Comparison of ENCODE assay signal across 26 cellular contexts in the genomic region with DNA sequence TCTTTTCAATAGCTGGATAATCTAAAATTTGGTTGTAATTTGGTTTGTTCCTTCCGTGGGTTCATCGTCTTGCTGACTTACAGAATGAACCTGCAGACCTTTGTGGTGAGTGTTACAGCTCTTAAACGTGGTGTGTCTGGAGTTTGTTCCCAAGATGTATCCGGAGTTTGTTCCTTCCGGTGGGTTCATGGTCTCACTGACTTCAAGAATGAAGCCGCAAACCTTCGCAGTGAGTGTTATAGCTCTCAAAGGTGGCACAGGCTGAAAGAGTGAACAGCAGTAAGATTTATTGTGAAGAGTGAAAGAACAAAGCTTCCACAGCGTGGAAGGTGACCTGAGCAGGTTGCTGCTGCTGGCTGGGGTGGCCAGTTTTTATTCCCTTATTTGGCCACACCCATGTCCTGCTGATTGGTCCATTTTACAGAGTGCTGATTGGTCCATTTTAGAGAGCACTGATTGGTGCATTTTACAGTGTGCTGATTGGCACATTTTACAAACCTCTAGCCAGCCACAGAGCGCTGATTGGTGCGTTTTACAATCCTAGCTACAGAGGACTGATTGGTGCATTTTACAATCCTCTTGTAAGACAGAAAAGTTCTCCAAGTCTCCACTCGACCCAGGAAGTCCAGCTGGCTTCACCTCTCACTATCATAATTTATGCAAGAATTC. TPM values are rescaled to one million over a fixed set of nuclear protein-coding genes. Genes with fewer than 3 reads are reported as not detected.
DNase-seq lines count a peak whose midpoint lies in the region; ATAC-seq and TF ChIP-seq lines count a peak whose summit lies in the region.
"Had no signal": no experiment of that assay in that cellular context is flagged by ENCODE, and none has a peak within 500 bp of the region (broad histone marks: within the 10 kb centered on the region; RNA-seq: fewer than 3 reads in every experiment).

No MANE protein-coding gene starts in this region.

- H3K4me2 ChIP-seq in BLaER1: peak overlapping the region; percentile 13; the same call in 1 of the 2 replicates

- DNase-seq in Jurkat, Clone E6-1 (ENCODE audit: low read depth, low spot score): peak; percentile 49
- DNase-seq in WTC11 (ENCODE audit: low spot score) (no peak), erythroblast (lab: John Stamatoyannopoulos, UW) (peak; percentile 28 to 61), thyroid gland (no peak)
- DNase-seq: activated naive CD4-positive, alpha-beta T cell treated with anti-CD3 and anti-CD28 coated beads, Interleukin-2, amount 10 ng/mL, durations not matched to agents 7 days and 5 days; DMS79; GOT3; HFFc6; hypothalamus; left colon; MM.1S; mucosa of descending colon; NCI-H1417 treated with DMSO at 0.1 percent for 48 hours; NCI-H2081; NCI-H2227 treated with DMSO at 0.1 percent for 48 hours; NCI-H526; NK-92 treated with Interleukin-12 subunit alpha and Interleukin-12 subunit beta, amount 100 ng/mL, for 24 hours; Right ventricle myocardium superior; T1000 had no signal

- TF ChIP-seq CTCF in WTC11 (IDR thresholded peaks at IDR 0.05) (no peak), thyroid gland (IDR thresholded peaks at IDR 0.05) (no peak)

- no peak for ATAC-seq in WTC11
- ATAC-seq in HG03025 (IDR thresholded peaks at IDR 0.05; ENCODE audit: low FRiP score, unreplicated experiment): no peak
- no peak for ATAC-seq in GM19452 (IDR thresholded peaks at IDR 0.05; ENCODE audit: unreplicated experiment)
- ATAC-seq in HG03460 (IDR thresholded peaks at IDR 0.05; ENCODE audit: unreplicated experiment): no peak
- ATAC-seq: left colon; mucosa of descending colon; natural killer cell treated with Interleukin-12 subunit alpha and Interleukin-12 subunit beta and Interleukin-15 and Interleukin-18, amount 100 ng/mL, for 72 hours; stimulated activated memory B cell treated with anti-CD40 and anti-IgM and Interleukin-4, amounts not matched to agents 10 μg/mL and 1 μg/mL and 100 μg/mL, for 72 hours had no signal

- no peak overlapping the region for H3K4me3 Mint-ChIP-seq in WTC11
- H3K4me3 Mint-ChIP-seq: activated naive CD4-positive, alpha-beta T cell treated with anti-CD3 and anti-CD28 coated beads, Interleukin-2, amount 10 ng/mL, durations not matched to agents 7 days and 5 days; HFFc6; natural killer cell treated with Interleukin-12 subunit alpha and Interleukin-12 subunit beta and Interleukin-15 and Interleukin-18, amount 100 ng/mL, for 72 hours; stimulated activated memory B cell treated with anti-CD40 and anti-IgM and Interleukin-4, amounts not matched to agents 10 μg/mL and 1 μg/mL and 100 μg/mL, for 72 hours; type B pancreatic cell had no signal

- peaks cover 34% of the 10 kb centered on the region for H3K9me3 ChIP-seq in BLaER1
- no peaks in the 10 kb centered on the region for H3K9me3 ChIP-seq in thyroid gland
- H3K9me3 ChIP-seq: mucosa of descending colon had no signal

- H3K9ac ChIP-seq in BLaER1: no peak overlapping the region

- no peak for TF ChIP-seq POLR2A in erythroblast (IDR thresholded peaks at IDR 0.05; ENCODE audit: low read length)
- no peak for TF ChIP-seq POLR2A in thyroid gland (IDR thresholded peaks at IDR 0.05)

- WGBS in thyroid gland, 2 donors: 95 to 96% methylated on average over 11 of the region's 11 CpGs

- intact Hi-C loops in thyroid gland (cut with DNase I): no loop called here

- H3K4me3 ChIP-seq in BLaER1 (no peak overlapping the region), thyroid gland (replicated peaks in 1 of 3) (no peak overlapping the region)
- no peak overlapping the region for H3K4me3 ChIP-seq in Jurkat, Clone E6-1 (ENCODE audit: low read length)
- H3K4me3 ChIP-seq: mucosa of descending colon had no signal

- H3K4me1 Mint-ChIP-seq in WTC11: peaks cover 9% of the 10 kb centered on the region

- H3K36me3 Mint-ChIP-seq in WTC11: peaks cover 9% of the 10 kb centered on the region

- no peaks in the 10 kb centered on the region for H4K20me1 ChIP-seq in BLaER1

- H3K27ac ChIP-seq in BLaER1 (no peak overlapping the region), thyroid gland (no peak overlapping the region)

- H3K27me3 Mint-ChIP-seq in WTC11 (ENCODE audit: low read depth): no peaks in the 10 kb centered on the region
- H3K27me3 Mint-ChIP-seq: activated naive CD4-positive, alpha-beta T cell treated with anti-CD3 and anti-CD28 coated beads, Interleukin-2, amount 10 ng/mL, durations not matched to agents 7 days and 5 days; natural killer cell treated with Interleukin-12 subunit alpha and Interleukin-12 subunit beta and Interleukin-15 and Interleukin-18, amount 100 ng/mL, for 72 hours; stimulated activated memory B cell treated with anti-CD40 and anti-IgM and Interleukin-4, amounts not matched to agents 10 μg/mL and 1 μg/mL and 100 μg/mL, for 72 hours; type B pancreatic cell had no signal

- POLR2A ChIA-PET in WTC11 (lab: Charles Lee): no interaction called here

- H3K27me3 ChIP-seq in BLaER1 (no peaks in the 10 kb centered on the region), thyroid gland (no peaks in the 10 kb centered on the region)

- no peaks in the 10 kb centered on the region for H3K36me3 ChIP-seq in BLaER1
- no peaks in the 10 kb centered on the region for H3K36me3 ChIP-seq in thyroid gland

- H3K9me3 Mint-ChIP-seq in WTC11: peaks cover 22% of the 10 kb centered on the region
- H3K9me3 Mint-ChIP-seq: HFFc6; natural killer cell treated with Interleukin-12 subunit alpha and Interleukin-12 subunit beta and Interleukin-15 and Interleukin-18, amount 100 ng/mL, for 72 hours; type B pancreatic cell had no signal

- H3K27ac Mint-ChIP-seq in WTC11: no peak overlapping the region
- H3K27ac Mint-ChIP-seq: activated naive CD4-positive, alpha-beta T cell treated with anti-CD3 and anti-CD28 coated beads, Interleukin-2, amount 10 ng/mL, durations not matched to agents 7 days and 5 days; HFFc6; type B pancreatic cell had no signal

- H3K4me1 ChIP-seq in BLaER1 (peaks cover 8% of the 10 kb centered on the region; the same call in 1 of the 2 replicates), thyroid gland (peaks cover 0 to 2% of the 10 kb centered on the region in 2 donors)

- CTCF ChIA-PET in WTC11 (lab: Charles Lee): interaction anchor here (1.5 kb wide), 1 partner anchor 14 kb away, joined by 4 read pairs; no protein-coding TSS in a partner anchor

TF ChIP-seq in WTC11, 78 proteins besides CTCF, POLR2A, EP300 and RAD21:
- TF ChIP-seq NFYB (CRISPR knock-in tag; conservative IDR thresholded peaks at IDR 0.05; ENCODE audit: low read depth): peak; percentile 69
- TF ChIP-seq, protein P1, sequence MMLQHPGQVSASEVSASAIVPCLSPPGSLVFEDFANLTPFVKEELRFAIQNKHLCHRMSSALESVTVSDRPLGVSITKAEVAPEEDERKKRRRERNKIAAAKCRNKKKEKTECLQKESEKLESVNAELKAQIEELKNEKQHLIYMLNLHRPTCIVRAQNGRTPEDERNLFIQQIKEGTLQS (CRISPR knock-in tag; conservative IDR thresholded peaks at IDR 0.05): no peak

RNA-seq across cellular contexts. Expression of a gene that starts 16.6 kb away (rescaled TPM):
- 17.0 TPM for polyA plus RNA-seq in Jurkat, Clone E6-1 (2012; ENCODE audit: insufficient read depth, insufficient read length)
- 17.1 to 18.0 TPM (median 17.9 TPM) in 3 replicates for total RNA-seq in WTC11 (2021)
- total RNA-seq in thyroid gland: 10 to 100 TPM; 39.7 to 64.2 (median 45.4) TPM

RNA-seq across cellular contexts. Expression of a gene that starts 46.0 kb away (rescaled TPM):
- polyA plus RNA-seq in Jurkat, Clone E6-1 (2012; ENCODE audit: insufficient read depth, insufficient read length): 20.1 TPM
- 9.9 to 14.9 TPM (median 14.3 TPM) in 3 replicates for total RNA-seq in WTC11 (2021)
- 10 to 100 TPM; 35.9 to 47.9 (median 44.6) TPM for total RNA-seq in thyroid gland

Comparison
In these comparisons a context has a peak if more than half of its experiments do, and no peak if none do; other contexts are left out.
1. DNase-seq: peak in Jurkat, Clone E6-1 (single experiment) and erythroblast (2 of 2); none in WTC11 (single experiment) and thyroid gland (0 of 2).